ENCODE assay signal across 22 cellular contexts in the genomic region with DNA sequence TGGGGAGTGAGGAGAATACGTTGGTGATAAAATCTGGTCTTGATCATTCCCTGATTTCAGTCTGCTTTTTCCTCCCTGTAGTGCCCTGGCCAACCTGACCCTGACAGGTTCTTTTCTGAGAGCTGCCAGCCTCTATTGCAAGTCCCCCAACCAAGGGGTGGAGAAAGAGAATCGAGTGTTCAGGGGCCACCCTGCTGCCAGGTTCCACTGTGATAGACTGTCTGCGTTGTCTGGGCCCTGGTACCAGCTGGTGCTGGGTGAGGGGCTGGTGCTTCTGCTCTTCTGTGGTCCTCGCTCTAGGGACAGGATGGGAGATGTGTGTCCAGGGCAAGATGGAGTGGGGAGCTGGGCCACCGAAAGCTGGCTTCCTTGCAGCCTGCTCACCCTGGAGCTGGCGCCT.
"Had no signal": no experiment of that assay in that cellular context is flagged by ENCODE, and none has a peak within 500 bp of the region (broad histone marks: within the 10 kb centered on the region; RNA-seq: fewer than 3 reads in every experiment).

No MANE protein-coding gene starts in this region.

- H3K27ac ChIP-seq: coronary artery, dorsolateral prefrontal cortex, esophagus muscularis mucosa, foreskin keratinocyte, gastrocnemius medialis, heart right ventricle, lower lobe of right lung had no signal

- H3K4me1 ChIP-seq: esophagus muscularis mucosa, heart right ventricle, lower lobe of right lung had no signal

- H3K36me3 ChIP-seq: esophagus muscularis mucosa, gastrocnemius medialis, heart right ventricle, lower lobe of right lung had no signal

- H3K4me3 ChIP-seq: coronary artery, dorsolateral prefrontal cortex, esophagus muscularis mucosa, gastrocnemius medialis, heart right ventricle, lower lobe of right lung had no signal

- DNase-seq: dermis blood vessel endothelial cell; effector CD4-positive, alpha-beta T cell; effector memory CD4-positive, alpha-beta T cell; foreskin keratinocyte; gastrocnemius medialis; glutamatergic neuron; heart right ventricle; hippocampal formation; immature natural killer cell; islet precursor cell; kidney; kidney glomerular epithelial cell; left colon; left ventricle myocardium superior; lower lobe of right lung; mesenchymal stem cell; midbrain had no signal

- FAIRE-seq: colon, endothelial cell of umbilical vein, kidney had no signal

- H3K27me3 ChIP-seq: dorsolateral prefrontal cortex, gastrocnemius medialis, heart right ventricle had no signal

- H3K9me3 ChIP-seq: esophagus muscularis mucosa, gastrocnemius medialis, heart right ventricle, lower lobe of right lung had no signal
